ENCODE assay signal across 17 cellular contexts in genomic region chr20:50693001-50693400, GRCh38. TPM values are rescaled to one million over a fixed set of nuclear protein-coding genes. Genes with fewer than 3 reads are reported as not detected.
DNase-seq lines count a peak whose midpoint lies in the region; ATAC-seq, FAIRE-seq and TF ChIP-seq lines count a peak whose summit lies in the region.
"Had no signal": no experiment of that assay in that cellular context is flagged by ENCODE, and none has a peak within 500 bp of the region (broad histone marks: within the 10 kb centered on the region; RNA-seq: fewer than 3 reads in every experiment).

No MANE protein-coding gene starts in this region.

- 0 out of 4 replicates have a peak overlapping the region, but pooled peaks of 1 of the 2 experiments have one; percentile 29 for H3K9ac ChIP-seq in K562 (ENCODE audit: insufficient read depth in 1 of 2, low read depth in 2 of 2, low read length in 2 of 2)

- 100% methylated on average over 1 of the region's 1 CpG for WGBS in right cardiac atrium
- WGBS in K562 (ENCODE audit: insufficient coverage, low coverage, missing lambda C conversion rate): 89% methylated on average over 1 of the region's 1 CpG
- WGBS in testis, 2 donors: 81 to 92% methylated on average over 1 of the region's 1 CpG
- WGBS in esophagus squamous epithelium, 2 donors: 95 to 96% methylated on average over 1 of the region's 1 CpG

- BruUV-seq in K562 (replicated peaks; lab: Mats Ljungman, UMichigan): no TSS peak

- H3K27ac ChIP-seq in left ventricle myocardium inferior (replicated peaks) (peak overlapping the region; percentile 85), right cardiac atrium (ENCODE audit: low read length) (no peak overlapping the region), K562 (ENCODE audit: extremely low read depth, low read depth, low read length) (peak overlapping the region; percentile 47; the same call in 2 of the 3 replicates), testis (peak overlapping the region; percentile 0 to 63), esophagus squamous epithelium (peak overlapping the region in 1 of 4 donors; percentile 66)
- H3K27ac ChIP-seq: 22Rv1 had no signal

- no peak overlapping the region for H3K4me3 Mint-ChIP-seq in activated CD4-positive, alpha-beta T cell treated with anti-CD3 and anti-CD28 coated beads for 36 hours
- H3K4me3 Mint-ChIP-seq: HFFc6 had no signal

- ATAC-seq in right cardiac atrium (no peak), K562 (no peak)
- no peak for ATAC-seq in activated CD4-positive, alpha-beta T cell treated with anti-CD3 and anti-CD28 coated beads for 36 hours

- peaks cover 32% of the 10 kb centered on the region for H3K79me2 ChIP-seq in K562 (ENCODE audit: control insufficient read depth, insufficient read depth, low read length)

- POLR2A ChIA-PET in K562 (lab: Yijun Ruan, JAX): no interaction called here
- POLR2A ChIA-PET in activated CD4-positive, alpha-beta T cell treated with anti-CD3 and anti-CD28 coated beads for 36 hours (lab: Charles Lee): no interaction called here

- H3K4me1 Mint-ChIP-seq in activated CD4-positive, alpha-beta T cell treated with anti-CD3 and anti-CD28 coated beads for 36 hours: peaks cover 8% of the 10 kb centered on the region

- no peak for TF ChIP-seq POLR2A in K562 (conservative IDR thresholded peaks at IDR 0.05)
- TF ChIP-seq POLR2A in testis (IDR thresholded peaks at IDR 0.05): no peak
- TF ChIP-seq POLR2A in esophagus squamous epithelium (IDR thresholded peaks at IDR 0.05): no peak

- H3K4me3 ChIP-seq in left ventricle myocardium inferior (no peak overlapping the region), right cardiac atrium (ENCODE audit: low read length) (no peak overlapping the region), K562 (no peak overlapping the region), fibroblast of mammary gland (ENCODE audit: control insufficient read depth, low read depth, low read length) (no peak overlapping the region), testis (no peak overlapping the region), esophagus squamous epithelium (no peak overlapping the region)

- DNase-seq in left ventricle myocardium inferior (no peak), right cardiac atrium (no peak), K562 (ENCODE audit: extremely low read depth in 1 of 4, low spot score in 3 of 4) (no peak), fibroblast of mammary gland (ENCODE audit: low read depth) (peak; percentile 65), testis (no peak), esophagus squamous epithelium (lab: John Stamatoyannopoulos, UW) (no peak)
- DNase-seq in activated CD4-positive, alpha-beta T cell treated with anti-CD3 and anti-CD28 coated beads for 36 hours: no peak
- DNase-seq in activated T-cell treated with anti-CD3 and anti-CD28 coated beads, Interleukin-2, amount 50 U/mL, for 48 hours: no peak
- DNase-seq: Caco-2; CD8-positive, alpha-beta memory T cell; DND-41; GDM1; HCEC 1CT; HFFc6 had no signal

- no peak overlapping the region for H3K4me2 ChIP-seq in K562 (ENCODE audit: insufficient read depth, low read length)

- no peak for TF ChIP-seq CTCF in left ventricle myocardium inferior (IDR thresholded peaks at IDR 0.05; ENCODE audit: borderline replicate concordance)
- no peak for TF ChIP-seq CTCF in K562 (IDR thresholded peaks at IDR 0.05 in 2 of 3, conservative IDR thresholded peaks at IDR 0.05 in 1 of 3; ENCODE audit: insufficient read depth in 2 of 3, low read depth in 1 of 3, low read length in 3 of 3)
- no peak for TF ChIP-seq CTCF in fibroblast of mammary gland (conservative IDR thresholded peaks at IDR 0.05; ENCODE audit: control insufficient read depth, insufficient read depth, low read depth, low read length)
- TF ChIP-seq CTCF in testis (IDR thresholded peaks at IDR 0.05): no peak
- no peak for TF ChIP-seq CTCF in esophagus squamous epithelium (IDR thresholded peaks at IDR 0.05)

- H3K9me3 Mint-ChIP-seq in activated CD4-positive, alpha-beta T cell treated with anti-CD3 and anti-CD28 coated beads for 36 hours (ENCODE audit: low read depth): no peaks in the 10 kb centered on the region
- H3K9me3 Mint-ChIP-seq: CD8-positive, alpha-beta memory T cell; HFFc6 had no signal

- H3K27me3 ChIP-seq in left ventricle myocardium inferior (ENCODE audit: low read depth) (peaks cover 23% of the 10 kb centered on the region), right cardiac atrium (ENCODE audit: control insufficient read depth, insufficient read depth) (no peaks in the 10 kb centered on the region), K562 (ENCODE audit: control insufficient read depth in 2 of 2, insufficient read depth in 2 of 2, low read length in 2 of 2) (no peaks in the 10 kb centered on the region), testis (no peaks in the 10 kb centered on the region), esophagus squamous epithelium (peaks cover 0 to 47% (median 0%) of the 10 kb centered on the region in 4 donors)

- H2AFZ ChIP-seq in K562 (ENCODE audit: low read depth, low read length): peak overlapping the region; percentile 64

- TF ChIP-seq RAD21 in K562 (CRISPR knock-in tag; conservative IDR thresholded peaks at IDR 0.05 in 1 of 2, IDR thresholded peaks at IDR 0.05 in 1 of 2): no peak

- no peak for FAIRE-seq in K562 (lab: Jason Lieb, UNC)
- FAIRE-seq: GM12892 had no signal

- no peaks in the 10 kb centered on the region for H4K20me1 ChIP-seq in K562 (replicated peaks; ENCODE audit: control insufficient read depth, insufficient read depth, low read length)

- no peak overlapping the region for H3K27ac Mint-ChIP-seq in activated CD4-positive, alpha-beta T cell treated with anti-CD3 and anti-CD28 coated beads for 36 hours
- H3K27ac Mint-ChIP-seq: CD14-positive monocyte; CD8-positive, alpha-beta memory T cell; HFFc6 had no signal

- no peaks in the 10 kb centered on the region for H3K36me3 ChIP-seq in left ventricle myocardium inferior
- peaks cover 16% of the 10 kb centered on the region; the same call in 2 of the 3 replicates for H3K36me3 ChIP-seq in K562 (ENCODE audit: control insufficient read depth, insufficient read depth, low read length)
- H3K36me3 ChIP-seq in testis (ENCODE audit: low read depth, missing control alignments): no peaks in the 10 kb centered on the region
- no peaks in the 10 kb centered on the region for H3K36me3 ChIP-seq in esophagus squamous epithelium

- H3K4me1 ChIP-seq in left ventricle myocardium inferior (peaks cover 38% of the 10 kb centered on the region), right cardiac atrium (ENCODE audit: control insufficient read depth, insufficient read depth, low read length) (peaks cover 4% of the 10 kb centered on the region), K562 (replicated peaks in 1 of 2; ENCODE audit: control insufficient read depth in 2 of 2, insufficient read depth in 2 of 2, low read length in 2 of 2) (peaks cover 43 to 47% of the 10 kb centered on the region in 2 experiments), testis (peaks cover 37% of the 10 kb centered on the region), esophagus squamous epithelium (peaks cover 0 to 32% (median 3%) of the 10 kb centered on the region in 3 donors)

- no peaks in the 10 kb centered on the region for H3K36me3 Mint-ChIP-seq in activated CD4-positive, alpha-beta T cell treated with anti-CD3 and anti-CD28 coated beads for 36 hours (ENCODE audit: low read depth)
- H3K36me3 Mint-ChIP-seq: CD8-positive, alpha-beta memory T cell had no signal

- TF ChIP-seq EP300 in K562 (IDR thresholded peaks at IDR 0.05; ENCODE audit: low read length): no peak

- H3K9me3 ChIP-seq in left ventricle myocardium inferior (replicated peaks) (no peaks in the 10 kb centered on the region), right cardiac atrium (ENCODE audit: control insufficient read depth, low read length) (no peaks in the 10 kb centered on the region), K562 (replicated peaks; ENCODE audit: control insufficient read depth, insufficient read depth, low read depth, low read length) (no peaks in the 10 kb centered on the region), testis (no peaks in the 10 kb centered on the region), esophagus squamous epithelium (no peaks in the 10 kb centered on the region)
- H3K9me3 ChIP-seq: Caco-2 had no signal

- CTCF ChIA-PET in K562 (lab: Yijun Ruan, JAX; ENCODE audit: low intra/inter-chr PET ratio): no interaction called here
- CTCF ChIA-PET in activated CD4-positive, alpha-beta T cell treated with anti-CD3 and anti-CD28 coated beads for 36 hours (lab: Charles Lee): interaction anchor here (0.7 kb wide), 1 partner anchor 61 kb away, joined by 3 read pairs; no protein-coding TSS in a partner anchor

- peaks cover 43% of the 10 kb centered on the region for H3K27me3 Mint-ChIP-seq in activated CD4-positive, alpha-beta T cell treated with anti-CD3 and anti-CD28 coated beads for 36 hours

- intact Hi-C loops in left ventricle myocardium inferior (cut with micrococcal nuclease): no loop called here
- intact Hi-C loops in right cardiac atrium (cut with DNase I): no loop called here
- intact Hi-C loops in K562 (cut with micrococcal nuclease): loop anchor here (5.0 kb wide), 1 partner anchor 39 kb away; the partner anchor contains the start of gene PARD6B
- intact Hi-C loops in testis (cut with DNase I; ENCODE audit: low total_unique reads): no loop called here
- intact Hi-C loops in activated CD4-positive, alpha-beta T cell treated with anti-CD3 and anti-CD28 coated beads for 36 hours (cut with DNase I, micrococcal nuclease): no loop called here
- intact Hi-C loops in esophagus squamous epithelium (cut with DNase I): no loop called here

- in situ Hi-C loops in K562 (cut with MboI): no loop called here

- no peaks in the 10 kb centered on the region for H3K9me1 ChIP-seq in K562 (ENCODE audit: control insufficient read depth, insufficient read depth, low read length)

RNA-seq across cellular contexts. Expression of gene RIPOR3, which starts 1.7 kb away (rescaled TPM):
- total RNA-seq in left ventricle myocardium inferior (6.5 TPM), right cardiac atrium (1 to 10 TPM; 2.1 to 6.9 (median 2.9) TPM), K562 (2014; rRNA removed) (22.3 and 28.3 TPM in 2 replicates), K562 (2014; rRNA removed; fragmentation: Illumina TruSeq; extraction: Trizol) (9.2 and 15.5 TPM in 2 replicates), K562 (2015; rRNA removed; fragmentation: Illumina TruSeq; extraction: Trizol) (12.8 and 13.3 TPM in 2 replicates), K562 (2021) (43.3 and 46.1 TPM in 2 replicates), testis (10 to 100 TPM; 22.1 to 26.9 TPM), esophagus squamous epithelium (1 to 10 TPM; 1.3 to 9.7 (median 3.3) TPM)
- polyA plus RNA-seq in right cardiac atrium (12.9 TPM), K562 (2011; rRNA removed) (48.8 and 65.1 TPM in 2 replicates), K562 (2014; fragmentation: Illumina TruSeq; extraction: Trizol) (21.4 and 23.4 TPM in 2 replicates), K562 (2014; fragmentation: Nextera tagmentation; extraction: Ambion mirVana) (1 to 10 TPM; 3.3 to 3.8 TPM), K562 (2014; rRNA removed) (62.7 and 66.4 TPM in 2 replicates), testis (ENCODE audit: insufficient read depth, low read depth, low replicate concordance) (11.3 TPM)
- 220 and 451 TPM in 2 replicates for total RNA-seq in K562 (2011; cell fraction: chromatin; rRNA removed; ENCODE audit: low replicate concordance)
- 258 and 278 TPM in 2 replicates for total RNA-seq in K562 (2011; cell fraction: nucleolus; rRNA removed)
- total RNA-seq in K562 (2011; cell fraction: nucleoplasm; rRNA removed): 187 and 217 TPM in 2 replicates
- polyA plus RNA-seq in K562 (2011; cell fraction: cytosol; rRNA removed): 23.4 and 24.4 TPM in 2 replicates
- polyA plus RNA-seq in K562 (2011; cell fraction: nucleus; rRNA removed): 468 and 642 TPM in 2 replicates
- 23.3 and 29.2 TPM in 2 replicates for polyA plus RNA-seq in K562 (2012)
- polyA minus RNA-seq in K562 (2011; rRNA and poly(A)+ RNA removed): 12.5 and 15.4 TPM in 2 replicates
- polyA minus RNA-seq in K562 (2011; cell fraction: cytosol; rRNA and poly(A)+ RNA removed): 15.8 and 20.2 TPM in 2 replicates
- 65.3 and 73.8 TPM in 2 replicates for polyA minus RNA-seq in K562 (2011; cell fraction: nucleus; rRNA and poly(A)+ RNA removed)
- total RNA-seq in activated CD4-positive, alpha-beta T cell treated with anti-CD3 and anti-CD28 coated beads for 36 hours: not detected
- total RNA-seq: CD8-positive, alpha-beta memory T cell had no signal
- polyA plus RNA-seq: CD14-positive monocyte had no signal

RNA-seq across cellular contexts. Expression of gene PARD6B, which starts 38.4 kb away (rescaled TPM):
- total RNA-seq in left ventricle myocardium inferior (3.4 TPM), right cardiac atrium (1 to 10 TPM; 2.5 to 5.2 (median 3.5) TPM), K562 (2014; rRNA removed) (5.5 and 5.9 TPM in 2 replicates), K562 (2014; rRNA removed; fragmentation: Illumina TruSeq; extraction: Trizol) (10.4 and 12.7 TPM in 2 replicates), K562 (2015; rRNA removed; fragmentation: Illumina TruSeq; extraction: Trizol) (9.0 and 9.8 TPM in 2 replicates), K562 (2021) (12.0 and 12.3 TPM in 2 replicates), testis (10 to 100 TPM; 15.4 to 17.0 TPM), esophagus squamous epithelium (1 to 10 TPM; 4.7 to 6.5 (median 5.3) TPM)
- polyA plus RNA-seq in right cardiac atrium (0.93 TPM), K562 (2011; rRNA removed) (4.5 and 5.3 TPM in 2 replicates), K562 (2014; fragmentation: Illumina TruSeq; extraction: Trizol) (1.7 and 2.5 TPM in 2 replicates), K562 (2014; fragmentation: Nextera tagmentation; extraction: Ambion mirVana) (1 to 10 TPM; 2.7 to 7.4 TPM), K562 (2014; rRNA removed) (2.5 and 2.6 TPM in 2 replicates), testis (ENCODE audit: insufficient read depth, low read depth, low replicate concordance) (3.8 TPM)
- total RNA-seq in K562 (2011; cell fraction: chromatin; rRNA removed; ENCODE audit: low replicate concordance): 9.8 and 24.9 TPM in 2 replicates
- 5.3 and 6.2 TPM in 2 replicates for total RNA-seq in K562 (2011; cell fraction: nucleolus; rRNA removed)
- 12.7 and 15.3 TPM in 2 replicates for total RNA-seq in K562 (2011; cell fraction: nucleoplasm; rRNA removed)
- polyA plus RNA-seq in K562 (2011; cell fraction: cytosol; rRNA removed): 1.5 and 2.7 TPM in 2 replicates
- 1.9 and 2.6 TPM in 2 replicates for polyA plus RNA-seq in K562 (2011; cell fraction: nucleus; rRNA removed)
- 0.96 and 1.2 TPM in 2 replicates for polyA plus RNA-seq in K562 (2012)
- 10.1 and 10.3 TPM in 2 replicates for polyA minus RNA-seq in K562 (2011; rRNA and poly(A)+ RNA removed)
- 5.6 and 5.7 TPM in 2 replicates for polyA minus RNA-seq in K562 (2011; cell fraction: cytosol; rRNA and poly(A)+ RNA removed)
- polyA minus RNA-seq in K562 (2011; cell fraction: nucleus; rRNA and poly(A)+ RNA removed): 2.2 and 3.1 TPM in 2 replicates
- 1 to 10 TPM; 4.9 to 6.2 TPM for total RNA-seq in activated CD4-positive, alpha-beta T cell treated with anti-CD3 and anti-CD28 coated beads for 36 hours
